In the genomic region with DNA sequence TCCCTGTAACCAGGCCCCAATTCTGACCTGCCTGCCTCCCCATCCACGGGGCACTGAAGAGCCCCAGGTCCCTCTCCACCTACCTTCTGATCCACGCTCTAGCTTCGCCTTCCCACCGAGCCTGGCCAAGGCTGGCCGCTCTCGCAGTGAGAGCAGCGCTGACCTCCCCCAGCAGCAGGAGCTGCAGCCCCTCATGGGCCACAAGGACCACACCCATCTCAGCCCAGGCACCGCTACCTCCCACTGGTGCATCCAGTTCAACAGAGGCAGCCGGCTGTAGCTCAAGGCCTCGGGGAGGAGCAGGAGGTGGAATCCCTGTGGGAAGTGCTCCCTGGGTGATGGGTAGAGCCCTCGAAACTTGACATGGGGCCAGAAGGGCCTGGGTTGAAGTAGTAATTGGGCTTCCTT, we compare ENCODE assay signal across 1 cellular context.
TF ChIP-seq lines count a peak whose summit lies in the region.

No MANE protein-coding gene starts in this region.

TF ChIP-seq in IMR-90, 13 proteins besides CTCF, POLR2A, EP300 and RAD21:
- TF ChIP-seq MAZ (IDR thresholded peaks at IDR 0.05; ENCODE audit: borderline replicate concordance, low read depth, low read length) (no peak), SMC3 (IDR thresholded peaks at IDR 0.05; ENCODE audit: low read depth, low read length) (no peak)
TF ChIP-seq in IMR-90: peak in this region for 0.
